Comparison of ENCODE assay signal across 13 cellular contexts in the genomic region with DNA sequence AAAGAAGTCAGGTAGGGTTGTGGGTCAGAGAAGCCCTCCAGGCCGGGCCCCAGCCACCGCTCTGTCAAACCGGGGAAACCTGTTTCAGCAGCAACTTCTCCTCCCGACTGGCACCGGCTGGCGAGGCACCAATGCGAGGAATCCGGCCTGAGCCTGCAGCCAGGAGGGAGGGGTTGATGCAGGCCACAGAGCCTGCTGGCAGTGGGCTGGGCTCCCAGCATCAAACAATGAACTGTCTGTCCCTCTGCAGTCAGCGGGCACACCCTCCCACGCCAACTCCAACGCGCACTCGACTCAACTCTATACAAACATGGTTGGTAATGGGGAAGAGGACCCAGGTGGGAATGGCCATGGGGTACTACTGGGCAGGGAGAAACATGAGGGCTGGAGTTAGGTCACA. TPM values are rescaled to one million over a fixed set of nuclear protein-coding genes. Genes with fewer than 3 reads are reported as not detected.
DNase-seq lines count a peak whose midpoint lies in the region; ATAC-seq, FAIRE-seq and TF ChIP-seq lines count a peak whose summit lies in the region.
"Had no signal": no experiment of that assay in that cellular context is flagged by ENCODE, and none has a peak within 500 bp of the region (broad histone marks: within the 10 kb centered on the region; RNA-seq: fewer than 3 reads in every experiment).

No MANE protein-coding gene starts in this region.

- no peak overlapping the region for H3K9ac ChIP-seq in HepG2 (ENCODE audit: insufficient read depth, low read depth, low read length)

- ATAC-seq in HepG2 (peak; percentile 74), HG02623 (IDR thresholded peaks at IDR 0.05; ENCODE audit: unreplicated experiment) (no peak)
- no peak for ATAC-seq in activated CD8-positive, alpha-beta T cell treated with anti-CD3 and anti-CD28 coated beads for 36 hours
- ATAC-seq: GM23338; stimulated activated naive B cell treated with anti-CD40 and anti-IgM and Interleukin-4, amounts not matched to agents 10 μg/mL and 1 μg/mL and 100 μg/mL, for 72 hours had no signal

- H3K36me3 Mint-ChIP-seq in activated CD8-positive, alpha-beta T cell treated with anti-CD3 and anti-CD28 coated beads for 36 hours (ENCODE audit: low read depth): no peaks in the 10 kb centered on the region
- H3K36me3 Mint-ChIP-seq: activated naive CD4-positive, alpha-beta T cell treated with anti-CD3 and anti-CD28 coated beads, Interleukin-2, amount 50 U/mL, for 24 hours; stimulated activated naive B cell treated with anti-CD40 and anti-IgM and Interleukin-4, amounts not matched to agents 10 μg/mL and 1 μg/mL and 100 μg/mL, for 72 hours had no signal

- in situ Hi-C loops in HepG2 (cut with HindIII; ENCODE audit: extremely low pct_ligation_motif_present, low pct_unique_long_range_greater_than_20kb): no loop called here

- H3K27me3 ChIP-seq in bronchial epithelial cell (ENCODE audit: control insufficient read depth, insufficient read depth, low read length) (no peaks in the 10 kb centered on the region), HepG2 (ENCODE audit: control insufficient read depth in 1 of 2, insufficient read depth in 2 of 2, low read length in 2 of 2) (peaks cover 1 to 44% of the 10 kb centered on the region in 2 experiments; a peak in 3 of 5 replicates), small intestine (ENCODE audit: control insufficient read depth in 2 of 2, insufficient read depth in 2 of 2, low read length in 2 of 2) (no peaks in the 10 kb centered on the region)

- H2AFZ ChIP-seq in HepG2 (ENCODE audit: low read length): no peak overlapping the region
- H2AFZ ChIP-seq: GM23338 had no signal

- no peak overlapping the region for H3K27ac Mint-ChIP-seq in activated CD8-positive, alpha-beta T cell treated with anti-CD3 and anti-CD28 coated beads for 36 hours
- H3K27ac Mint-ChIP-seq: activated CD4-positive, alpha-beta T cell treated with anti-CD3 and anti-CD28 coated beads, Interleukin-2, amount 10 ng/mL, durations not matched to agents 24 days and 14 days; activated naive CD4-positive, alpha-beta T cell treated with anti-CD3 and anti-CD28 coated beads, Interleukin-2, amount 50 U/mL, for 24 hours; GM23338; stimulated activated naive B cell treated with anti-CD40 and anti-IgM and Interleukin-4, amounts not matched to agents 10 μg/mL and 1 μg/mL and 100 μg/mL, for 72 hours had no signal

- TF ChIP-seq RAD21 in HepG2 (CRISPR knock-in tag; IDR thresholded peaks at IDR 0.05): no peak

- TF ChIP-seq POLR2A in HepG2 (IDR thresholded peaks at IDR 0.05; ENCODE audit: insufficient read depth in 1 of 2, low read depth in 2 of 2, low read length in 2 of 2): no peak

- H3K27me3 Mint-ChIP-seq in activated CD8-positive, alpha-beta T cell treated with anti-CD3 and anti-CD28 coated beads for 36 hours: peaks cover 10% of the 10 kb centered on the region

- no peaks in the 10 kb centered on the region for H4K20me1 ChIP-seq in HepG2 (ENCODE audit: insufficient read depth, low read length)

- WGBS in HepG2 (ENCODE audit: low lambda C conversion rate): 0% methylated on average over 5 of the region's 13 CpGs
- 26 to 61% (median 54%) methylated on average over 13 of the region's 13 CpGs for WGBS in small intestine, 3 donors

- no peak overlapping the region for H3K4me3 Mint-ChIP-seq in activated CD8-positive, alpha-beta T cell treated with anti-CD3 and anti-CD28 coated beads for 36 hours
- H3K4me3 Mint-ChIP-seq: activated CD4-positive, alpha-beta T cell treated with anti-CD3 and anti-CD28 coated beads, Interleukin-2, amount 10 ng/mL, durations not matched to agents 24 days and 14 days; activated naive CD4-positive, alpha-beta T cell treated with anti-CD3 and anti-CD28 coated beads, Interleukin-2, amount 50 U/mL, for 24 hours; GM23338; stimulated activated naive B cell treated with anti-CD40 and anti-IgM and Interleukin-4, amounts not matched to agents 10 μg/mL and 1 μg/mL and 100 μg/mL, for 72 hours had no signal

- H3K4me2 ChIP-seq in HepG2 (ENCODE audit: low read depth, low read length): no peak overlapping the region
- H3K4me2 ChIP-seq: GM23338 had no signal

- H3K9me3 Mint-ChIP-seq in activated CD8-positive, alpha-beta T cell treated with anti-CD3 and anti-CD28 coated beads for 36 hours: no peaks in the 10 kb centered on the region
- H3K9me3 Mint-ChIP-seq: activated CD4-positive, alpha-beta T cell treated with anti-CD3 and anti-CD28 coated beads, Interleukin-2, amount 10 ng/mL, durations not matched to agents 24 days and 14 days; activated naive CD4-positive, alpha-beta T cell treated with anti-CD3 and anti-CD28 coated beads, Interleukin-2, amount 50 U/mL, for 24 hours; GM23338; stimulated activated naive B cell treated with anti-CD40 and anti-IgM and Interleukin-4, amounts not matched to agents 10 μg/mL and 1 μg/mL and 100 μg/mL, for 72 hours had no signal

- H3K36me3 ChIP-seq in bronchial epithelial cell (ENCODE audit: control insufficient read depth, insufficient read depth, low read length): peaks cover 33% of the 10 kb centered on the region
- H3K36me3 ChIP-seq in HepG2 (replicated peaks in 1 of 2; ENCODE audit: control insufficient read depth in 1 of 2, insufficient read depth in 2 of 2, low read length in 2 of 2): no peaks in the 10 kb centered on the region
- peaks cover 0 to 7% of the 10 kb centered on the region in 2 donors for H3K36me3 ChIP-seq in small intestine (ENCODE audit: control insufficient read depth in 2 of 2, insufficient read depth in 2 of 2, low read length in 2 of 2)

- H3K4me1 ChIP-seq in HepG2 (ENCODE audit: insufficient read depth, low read length) (peaks cover 15% of the 10 kb centered on the region), small intestine (ENCODE audit: control insufficient read depth in 2 of 2, insufficient read depth in 1 of 2, low read depth in 1 of 2, low read length in 1 of 2) (peaks cover 5 to 14% of the 10 kb centered on the region in 2 donors)

- BruUV-seq in HepG2 (replicated peaks; lab: Mats Ljungman, UMichigan): no TSS peak

- TF ChIP-seq EP300 in HepG2 (IDR thresholded peaks at IDR 0.05; ENCODE audit: low read depth in 2 of 2, low read length in 2 of 2) (no peak), HepG2 (CRISPR knock-in tag; IDR thresholded peaks at IDR 0.05; ENCODE audit: borderline replicate concordance) (no peak)

- POLR2A ChIA-PET in HepG2 (lab: Yijun Ruan, JAX): no interaction called here
- POLR2A ChIA-PET in activated CD8-positive, alpha-beta T cell treated with anti-CD3 and anti-CD28 coated beads for 36 hours (lab: Charles Lee): no interaction called here

- TF ChIP-seq CTCF in bronchial epithelial cell (IDR thresholded peaks at IDR 0.05; ENCODE audit: insufficient read depth, low read length, severe bottlenecking) (no peak), HepG2 (CRISPR knock-in tag; IDR thresholded peaks at IDR 0.05) (no peak)
- TF ChIP-seq CTCF in activated CD8-positive, alpha-beta T cell treated with anti-CD3 and anti-CD28 coated beads for 36 hours (IDR thresholded peaks at IDR 0.05): no peak

- CTCF ChIA-PET in HepG2 (lab: Yijun Ruan, JAX; ENCODE audit: low intra/inter-chr PET ratio, low total read pairs): no interaction called here
- CTCF ChIA-PET in activated CD8-positive, alpha-beta T cell treated with anti-CD3 and anti-CD28 coated beads for 36 hours (lab: Charles Lee): no interaction called here

- no peaks in the 10 kb centered on the region for H3K4me1 Mint-ChIP-seq in activated CD8-positive, alpha-beta T cell treated with anti-CD3 and anti-CD28 coated beads for 36 hours (ENCODE audit: low read depth)
- H3K4me1 Mint-ChIP-seq: activated CD4-positive, alpha-beta T cell treated with anti-CD3 and anti-CD28 coated beads, Interleukin-2, amount 10 ng/mL, durations not matched to agents 24 days and 14 days; activated naive CD4-positive, alpha-beta T cell treated with anti-CD3 and anti-CD28 coated beads, Interleukin-2, amount 50 U/mL, for 24 hours had no signal

- no peaks in the 10 kb centered on the region for H3K9me3 ChIP-seq in HepG2 (ENCODE audit: low read length)
- H3K9me3 ChIP-seq in small intestine (ENCODE audit: control insufficient read depth, low read depth): no peaks in the 10 kb centered on the region

- H3K4me3 ChIP-seq in bronchial epithelial cell (ENCODE audit: low read depth, low read length): no peak overlapping the region
- no peak overlapping the region for H3K4me3 ChIP-seq in HepG2 (replicated peaks in 1 of 3; ENCODE audit: insufficient read depth in 1 of 3, low read depth in 2 of 3, low read length in 3 of 3)
- H3K4me3 ChIP-seq in small intestine (ENCODE audit: low read depth in 1 of 2, low read length in 2 of 2): no peak overlapping the region
- H3K4me3 ChIP-seq: GM23338 had no signal

- no peaks in the 10 kb centered on the region for H3K79me2 ChIP-seq in HepG2 (ENCODE audit: insufficient read depth, low read length)

- intact Hi-C loops in HepG2 (cut with micrococcal nuclease; ENCODE audit: unreplicated experiment): no loop called here
- intact Hi-C loops in activated CD8-positive, alpha-beta T cell treated with anti-CD3 and anti-CD28 coated beads for 36 hours (cut with micrococcal nuclease): no loop called here

- H3K27ac ChIP-seq in HepG2 (ENCODE audit: extremely low read length, insufficient read depth, low read length) (no peak overlapping the region), small intestine (ENCODE audit: low read depth in 1 of 2, low read length in 1 of 2) (peak overlapping the region; percentile 80 to 93)

- FAIRE-seq in bronchial epithelial cell (lab: Jason Lieb, UNC) (no peak), HepG2 (lab: Jason Lieb, UNC) (no peak), small intestine (lab: Jason Lieb, UNC) (no peak)

- peak; percentile 87 for DNase-seq in NCI-H2029 (lab: John Stamatoyannopoulos, UW)
- DNase-seq in bronchial epithelial cell (ENCODE audit: low read depth): peak; percentile 75
- peak; percentile 59 for DNase-seq in HepG2 (ENCODE audit: low spot score)
- peak; percentile 89 for DNase-seq in small intestine
- DNase-seq in NOMO-1 treated with dmso at 0.1 percent for 144 hours (lab: John Stamatoyannopoulos, UW; ENCODE audit: unreplicated experiment): no peak
- no peak for DNase-seq in activated CD8-positive, alpha-beta T cell treated with anti-CD3 and anti-CD28 coated beads for 36 hours
- no peak for DNase-seq in RPMI8226
- DNase-seq: activated CD4-positive, alpha-beta T cell treated with anti-CD3 and anti-CD28 coated beads, Interleukin-2, amount 10 ng/mL, durations not matched to agents 24 days and 14 days; DMS79; stimulated activated naive B cell treated with anti-CD40 and anti-IgM and Interleukin-4, amounts not matched to agents 10 μg/mL and 1 μg/mL and 100 μg/mL, for 72 hours had no signal

RNA-seq across cellular contexts. Expression of a gene that starts 12.1 kb away (rescaled TPM):
- total RNA-seq in bronchial epithelial cell (85.3 and 140 TPM in 2 replicates), HepG2 (2016; rRNA removed; fragmentation: Illumina TruSeq; extraction: Trizol) (0.11 and 0.13 TPM in 2 replicates)
- not detected in 2 replicates for total RNA-seq in HepG2 (2016; cell fraction: cytosol; rRNA removed; fragmentation: Illumina TruSeq; extraction: Trizol; ENCODE audit: low read depth)
- 0.09 TPM in 1 of 2 replicates, not detected in the other for total RNA-seq in HepG2 (2016; cell fraction: insoluble cytoplasmic fraction; rRNA removed; fragmentation: Illumina TruSeq; extraction: Trizol)
- total RNA-seq in HepG2 (2016; cell fraction: membrane; rRNA removed; fragmentation: Illumina TruSeq; extraction: Trizol): not detected in 2 replicates
- total RNA-seq in HepG2 (2016; cell fraction: nucleus; rRNA removed; fragmentation: Illumina TruSeq; extraction: Trizol): 0.31 TPM in 1 of 2 replicates, not detected in the other
- polyA plus RNA-seq in HepG2 (2011; rRNA removed) (0.83 and 1.3 TPM in 2 replicates), small intestine (10 to 100 TPM; 15.7 to 43.9 (median 15.9) TPM)
- 0.85 and 1.0 TPM in 2 replicates for polyA plus RNA-seq in HepG2 (2011; cell fraction: cytosol; rRNA removed)
- polyA plus RNA-seq in HepG2 (2011; cell fraction: nucleus; rRNA removed): 0.83 and 0.90 TPM in 2 replicates
- polyA plus RNA-seq in HepG2 (2012): 0.80 and 1.3 TPM in 2 replicates
- 0.08 TPM in 1 of 2 replicates, not detected in the other for polyA plus RNA-seq in HepG2 (2016; cell fraction: cytosol; fragmentation: Illumina TruSeq; extraction: Trizol; ENCODE audit: low read depth)
- 0.11 TPM in 1 of 2 replicates, not detected in the other for polyA plus RNA-seq in HepG2 (2016; cell fraction: insoluble cytoplasmic fraction; fragmentation: Illumina TruSeq; extraction: Trizol; ENCODE audit: low read depth)
- not detected in 2 replicates for polyA plus RNA-seq in HepG2 (2016; cell fraction: membrane; fragmentation: Illumina TruSeq; extraction: Trizol; ENCODE audit: low read depth)
- polyA plus RNA-seq in HepG2 (2016; cell fraction: nucleus; fragmentation: Illumina TruSeq; extraction: Trizol; ENCODE audit: insufficient read depth, low read depth): 0.25 TPM in 1 of 2 replicates, not detected in the other
- polyA minus RNA-seq in HepG2 (2011; rRNA and poly(A)+ RNA removed; ENCODE audit: low replicate concordance): 2.1 and 10.8 TPM in 2 replicates
- 1.6 and 1.9 TPM in 2 replicates for polyA minus RNA-seq in HepG2 (2011; cell fraction: cytosol; rRNA and poly(A)+ RNA removed)
- 0.75 and 0.77 TPM in 2 replicates for polyA minus RNA-seq in HepG2 (2011; cell fraction: nucleus; rRNA and poly(A)+ RNA removed)
- under 1 TPM in 1 of 2 experiments, not detected in 1; 0.87 TPM for total RNA-seq in activated CD8-positive, alpha-beta T cell treated with anti-CD3 and anti-CD28 coated beads for 36 hours
- total RNA-seq: activated CD4-positive, alpha-beta T cell treated with anti-CD3 and anti-CD28 coated beads, Interleukin-2, amount 10 ng/mL, durations not matched to agents 24 days and 14 days had no signal

RNA-seq across cellular contexts. Expression of a gene that starts 57.6 kb away (rescaled TPM):
- 14.0 and 19.2 TPM in 2 replicates for total RNA-seq in bronchial epithelial cell
- total RNA-seq in HepG2 (2016; rRNA removed; fragmentation: Illumina TruSeq; extraction: Trizol): 46.5 and 57.5 TPM in 2 replicates
- total RNA-seq in HepG2 (2016; cell fraction: cytosol; rRNA removed; fragmentation: Illumina TruSeq; extraction: Trizol; ENCODE audit: low read depth): 7.7 and 8.6 TPM in 2 replicates
- 44.4 and 53.9 TPM in 2 replicates for total RNA-seq in HepG2 (2016; cell fraction: insoluble cytoplasmic fraction; rRNA removed; fragmentation: Illumina TruSeq; extraction: Trizol)
- 23.5 and 25.7 TPM in 2 replicates for total RNA-seq in HepG2 (2016; cell fraction: membrane; rRNA removed; fragmentation: Illumina TruSeq; extraction: Trizol)
- total RNA-seq in HepG2 (2016; cell fraction: nucleus; rRNA removed; fragmentation: Illumina TruSeq; extraction: Trizol): 61.2 and 73.5 TPM in 2 replicates
- polyA plus RNA-seq in HepG2 (2011; rRNA removed): 90.3 and 97.1 TPM in 2 replicates
- polyA plus RNA-seq in HepG2 (2011; cell fraction: cytosol; rRNA removed): 44.7 and 66.5 TPM in 2 replicates
- polyA plus RNA-seq in HepG2 (2011; cell fraction: nucleus; rRNA removed): 267 and 277 TPM in 2 replicates
- polyA plus RNA-seq in HepG2 (2012): 44.3 and 49.8 TPM in 2 replicates
- 8.6 and 10.7 TPM in 2 replicates for polyA plus RNA-seq in HepG2 (2016; cell fraction: cytosol; fragmentation: Illumina TruSeq; extraction: Trizol; ENCODE audit: low read depth)
- 46.9 and 52.3 TPM in 2 replicates for polyA plus RNA-seq in HepG2 (2016; cell fraction: insoluble cytoplasmic fraction; fragmentation: Illumina TruSeq; extraction: Trizol; ENCODE audit: low read depth)
- 20.4 and 27.3 TPM in 2 replicates for polyA plus RNA-seq in HepG2 (2016; cell fraction: membrane; fragmentation: Illumina TruSeq; extraction: Trizol; ENCODE audit: low read depth)
- 113 TPM in 2 replicates for polyA plus RNA-seq in HepG2 (2016; cell fraction: nucleus; fragmentation: Illumina TruSeq; extraction: Trizol; ENCODE audit: insufficient read depth, low read depth)
- 120 and 133 TPM in 2 replicates for polyA minus RNA-seq in HepG2 (2011; rRNA and poly(A)+ RNA removed; ENCODE audit: low replicate concordance)
- polyA minus RNA-seq in HepG2 (2011; cell fraction: cytosol; rRNA and poly(A)+ RNA removed): 27.7 and 33.0 TPM in 2 replicates
- 76.1 and 82.6 TPM in 2 replicates for polyA minus RNA-seq in HepG2 (2011; cell fraction: nucleus; rRNA and poly(A)+ RNA removed)
- polyA plus RNA-seq in small intestine: 10 to 100 TPM; 32.2 to 45.4 (median 43.5) TPM
- total RNA-seq in activated CD8-positive, alpha-beta T cell treated with anti-CD3 and anti-CD28 coated beads for 36 hours: 10 to 100 TPM; 50.1 to 57.4 TPM

Comparison
In these comparisons a context has a peak if more than half of its experiments do, and no peak if none do; other contexts are left out.
1. DNase-seq: peak in NCI-H2029 (single experiment), bronchial epithelial cell (single experiment), HepG2 (single experiment) and small intestine (single experiment); none in NOMO-1 treated with dmso at 0.1 percent for 144 hours (single experiment), activated CD8-positive, alpha-beta T cell treated with anti-CD3 and anti-CD28 coated beads for 36 hours (single experiment) and RPMI8226 (single experiment).
2. RNA of a gene that starts 12.1 kb away (total RNA-seq): 85.3 to 140 TPM in bronchial epithelial cell; 0.87 TPM in activated CD8-positive, alpha-beta T cell treated with anti-CD3 and anti-CD28 coated beads for 36 hours and 0.09 to 0.31 TPM in HepG2; every median in the first group is over 10 times any median in the second.